Comparison of ENCODE assay signal across 8 cellular contexts in the genomic region with DNA sequence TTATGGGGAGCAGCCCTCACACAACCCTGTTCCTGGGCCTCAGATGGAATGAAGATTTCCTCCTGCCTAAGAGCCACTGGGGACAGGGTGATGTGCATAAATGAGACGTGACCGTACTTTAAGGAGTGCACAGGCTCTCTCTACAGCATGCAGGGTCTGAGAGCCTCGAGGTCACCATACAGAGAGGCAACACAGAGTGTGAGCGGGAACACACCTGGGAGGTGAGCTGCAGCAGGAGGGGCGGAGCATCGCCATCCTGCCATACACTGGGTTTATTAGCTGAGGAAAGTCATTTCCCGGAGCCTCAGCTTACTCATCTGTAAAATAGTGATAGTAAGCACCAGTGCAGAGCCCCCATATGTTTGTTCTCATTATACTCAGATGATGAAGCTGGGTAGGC.
"Had no signal": no experiment of that assay in that cellular context is flagged by ENCODE, and none has a peak within 500 bp of the region (broad histone marks: within the 10 kb centered on the region; RNA-seq: fewer than 3 reads in every experiment).

No MANE protein-coding gene starts in this region.

- DNase-seq: GDM1, GF-D8 had no signal

- FAIRE-seq: G401.6, GM12878, GM12891, GM12892, GM18507, GM19239 had no signal

- H3K4me3 ChIP-seq: GM12878 had no signal

- ATAC-seq: GM12878 had no signal
